Comparison of ENCODE assay signal across 1 cellular context in genomic region chr3:156614642-156615511, GRCh38.
TF ChIP-seq lines count a peak whose summit lies in the region.

No MANE protein-coding gene starts in this region.

TF ChIP-seq in IMR-90, 13 proteins besides CTCF, POLR2A, EP300 and RAD21 (continued from another document):
- TF ChIP-seq USF2 (IDR thresholded peaks at IDR 0.05; ENCODE audit: low read depth, low read length) = no peak
- TF ChIP-seq RCOR1 (IDR thresholded peaks at IDR 0.05; ENCODE audit: insufficient replicate concordance, low read length) = no peak
- TF ChIP-seq CEBPB (IDR thresholded peaks at IDR 0.05; ENCODE audit: low read depth, low read length) = no peak
